In genomic region chr10:99975942-99976809, GRCh38 we compare ENCODE assay signal across 11 cellular contexts. TPM values are rescaled to one million over a fixed set of nuclear protein-coding genes. Genes with fewer than 3 reads are reported as not detected.
A peak's percentile ranks its signal among the peaks of the same experiment; 100 is the strongest.
DNase-seq lines count a peak whose midpoint lies in the region; ATAC-seq and TF ChIP-seq lines count a peak whose summit lies in the region.
"Had no signal": no experiment of that assay in that cellular context is flagged by ENCODE, and none has a peak within 500 bp of the region (broad histone marks: within the 10 kb centered on the region; RNA-seq: fewer than 3 reads in every experiment).

No MANE protein-coding gene starts in this region.

- no peak overlapping the region for H2AK5ac ChIP-seq in neuronal stem cell (ENCODE audit: low read depth, low read length)

- H2AFZ ChIP-seq in neuronal stem cell (ENCODE audit: low read length) = no peak overlapping the region

- H3K23ac ChIP-seq in neuronal stem cell (ENCODE audit: low read depth, low read length, poor library complexity) = no peak overlapping the region

- no peak for TF ChIP-seq EP300 in suprapubic skin (IDR thresholded peaks at IDR 0.05)

- H3K27ac Mint-ChIP-seq in T-helper 2 cell treated with Interferon-gamma antibody and Interleukin-4, amounts not matched to agents 5 μg/mL and 100 μg/mL, for 36 hours = no peak overlapping the region
- H3K27ac Mint-ChIP-seq: activated naive CD8-positive, alpha-beta T cell had no signal

- H3K27me3 ChIP-seq in heart right ventricle (no peaks in the 10 kb centered on the region), suprapubic skin (no peaks in the 10 kb centered on the region), neuronal stem cell (ENCODE audit: control insufficient read depth in 3 of 3, insufficient read depth in 3 of 3, low read depth in 1 of 3, low read length in 3 of 3) (no peaks in the 10 kb centered on the region)

- H3K9me3 Mint-ChIP-seq in T-helper 2 cell treated with Interferon-gamma antibody and Interleukin-4, amounts not matched to agents 5 μg/mL and 100 μg/mL, for 36 hours = no peaks in the 10 kb centered on the region
- H3K9me3 Mint-ChIP-seq: neural crest cell had no signal

- no peaks in the 10 kb centered on the region for H3K4me1 Mint-ChIP-seq in T-helper 2 cell treated with Interferon-gamma antibody and Interleukin-4, amounts not matched to agents 5 μg/mL and 100 μg/mL, for 36 hours (ENCODE audit: low read depth)

- H3K4me1 ChIP-seq in heart right ventricle (peaks cover 0 to 58% (median 42%) of the 10 kb centered on the region in 9 donors), suprapubic skin (peaks cover 49% of the 10 kb centered on the region), neuronal stem cell (ENCODE audit: control insufficient read depth in 2 of 2, insufficient read depth in 1 of 2, low read depth in 1 of 2, low read length in 2 of 2) (peaks cover 3 to 4% of the 10 kb centered on the region in 2 donors)

- no peak overlapping the region for H4K91ac ChIP-seq in neuronal stem cell (ENCODE audit: low read depth, low read length, poor library complexity)

- intact Hi-C loops in heart right ventricle (cut with DNase I) = loop anchor here in 3 of 10 donors (5.0 to 10.0 kb wide), 3 partner anchors 36 to 71 kb away; no protein-coding TSS in a partner anchor

- no peak overlapping the region for H3K4ac ChIP-seq in neuronal stem cell (ENCODE audit: low read length)

- 40 to 47% methylated on average over 7 of the region's 7 CpGs for WGBS in heart right ventricle, 2 donors
- 31% methylated on average over 7 of the region's 7 CpGs for WGBS in suprapubic skin
- WGBS in neuronal stem cell (ENCODE audit: extremely low coverage in 2 of 2, insufficient read length in 2 of 2, insufficient replicate concordance in 1 of 2), 2 donors = no CpG with 5 or more reads among the region's 7 CpGs

- H3K79me1 ChIP-seq in neuronal stem cell (ENCODE audit: low read depth, low read length) = no peaks in the 10 kb centered on the region

- H3K4me3 ChIP-seq in WI38 (ENCODE audit: low read depth, low read length) (peak overlapping the region; percentile 38), heart right ventricle (peak overlapping the region in 1 of 10 donors; percentile 13), suprapubic skin (no peak overlapping the region), neuronal stem cell (ENCODE audit: low read length in 2 of 2) (no peak overlapping the region)

- no peak overlapping the region for H3K14ac ChIP-seq in neuronal stem cell (ENCODE audit: low read length)

- no peak for TF ChIP-seq CTCF in WI38 (IDR thresholded peaks at IDR 0.05; ENCODE audit: low read depth, low read length)
- no peak for TF ChIP-seq CTCF in heart right ventricle (IDR thresholded peaks at IDR 0.05)
- TF ChIP-seq CTCF in suprapubic skin (IDR thresholded peaks at IDR 0.05) = no peak

- H3K27me3 Mint-ChIP-seq in T-helper 2 cell treated with Interferon-gamma antibody and Interleukin-4, amounts not matched to agents 5 μg/mL and 100 μg/mL, for 36 hours (ENCODE audit: low read depth) = peaks cover 1% of the 10 kb centered on the region
- H3K27me3 Mint-ChIP-seq: activated naive CD8-positive, alpha-beta T cell had no signal

- ATAC-seq in HG02870 (IDR thresholded peaks at IDR 0.05; ENCODE audit: unreplicated experiment) (peak; percentile 13), heart right ventricle (peak; percentile 24 to 64 (median 47))

- H2BK15ac ChIP-seq in neuronal stem cell (ENCODE audit: low read length) = no peak overlapping the region

- peaks cover 0 to 8% (median 0%) of the 10 kb centered on the region in 9 donors for H3K36me3 ChIP-seq in heart right ventricle
- peaks cover 8% of the 10 kb centered on the region for H3K36me3 ChIP-seq in suprapubic skin
- H3K36me3 ChIP-seq in neuronal stem cell (replicated peaks in 1 of 2; ENCODE audit: control insufficient read depth in 2 of 2, insufficient read depth in 2 of 2, low read length in 2 of 2) = peaks cover under 1 to 2% of the 10 kb centered on the region in 2 donors

- H3K4me2 ChIP-seq in neuronal stem cell (ENCODE audit: insufficient read depth, low read length, poor library complexity, severe bottlenecking) = no peak overlapping the region

- H2BK120ac ChIP-seq in neuronal stem cell (ENCODE audit: low read depth, low read length) = no peak overlapping the region

- H4K8ac ChIP-seq in neuronal stem cell (ENCODE audit: low read depth, low read length) = no peak overlapping the region

- peak in 1 of 2 donors; percentile 25 for DNase-seq in heart right ventricle
- no peak for DNase-seq in suprapubic skin (ENCODE audit: low spot score in 2 of 2)
- no peak for DNase-seq in NCI-H510A treated with DMSO at 0.1 percent for 48 hours (lab: John Stamatoyannopoulos, UW)
- no peak for DNase-seq in activated CD4-positive, CD25-positive, alpha-beta regulatory T cell treated with anti-CD3 and anti-CD28 coated beads, Interleukin-2, amount 50 U/mL, for 72 hours
- DNase-seq in neuronal stem cell (ENCODE audit: low spot score) = no peak
- DNase-seq in T-helper 2 cell treated with Interferon-gamma antibody and Interleukin-4, amounts not matched to agents 5 μg/mL and 100 μg/mL, for 36 hours (ENCODE audit: low spot score) = no peak
- DNase-seq: NCI-H345 had no signal

- no peak overlapping the region for H3K18ac ChIP-seq in neuronal stem cell (ENCODE audit: low read length)

- no peaks in the 10 kb centered on the region for H3K9me3 ChIP-seq in heart right ventricle
- no peaks in the 10 kb centered on the region for H3K9me3 ChIP-seq in suprapubic skin
- no peaks in the 10 kb centered on the region for H3K9me3 ChIP-seq in neuronal stem cell (replicated peaks in 1 of 2; ENCODE audit: control insufficient read depth in 2 of 2, insufficient read depth in 1 of 2, low read depth in 1 of 2, low read length in 2 of 2)

- no peaks in the 10 kb centered on the region for H3K36me3 Mint-ChIP-seq in T-helper 2 cell treated with Interferon-gamma antibody and Interleukin-4, amounts not matched to agents 5 μg/mL and 100 μg/mL, for 36 hours (ENCODE audit: low read depth)

- H2BK5ac ChIP-seq in neuronal stem cell (ENCODE audit: low read length) = no peak overlapping the region

- no peak overlapping the region for H2BK12ac ChIP-seq in neuronal stem cell (ENCODE audit: low read length)

- no peak for TF ChIP-seq POLR2A in suprapubic skin (IDR thresholded peaks at IDR 0.05)

- peak overlapping the region in 9 of 10 donors; percentile 44 to 80 (median 71) for H3K27ac ChIP-seq in heart right ventricle
- H3K27ac ChIP-seq in suprapubic skin = peak overlapping the region; percentile 76
- no peak overlapping the region for H3K27ac ChIP-seq in neuronal stem cell (replicated peaks; ENCODE audit: low read length)

- no peak overlapping the region for H3K4me3 Mint-ChIP-seq in T-helper 2 cell treated with Interferon-gamma antibody and Interleukin-4, amounts not matched to agents 5 μg/mL and 100 μg/mL, for 36 hours
- H3K4me3 Mint-ChIP-seq: activated naive CD8-positive, alpha-beta T cell; neural crest cell had no signal

- H3K9ac ChIP-seq in neuronal stem cell (ENCODE audit: low read depth, low read length, poor library complexity) = no peak overlapping the region

RNA-seq across cellular contexts. Expression of gene DNMBP, which starts 33.6 kb away (rescaled TPM):
- total RNA-seq in heart right ventricle (1 to 10 TPM; 5.4 to 8.1 (median 7.1) TPM), suprapubic skin (10 to 100 TPM; 43.4 to 89.6 (median 52.3) TPM)
- 1 to 10 TPM; 5.1 to 8.0 TPM for polyA plus RNA-seq in heart right ventricle
- 20.4 TPM for polyA plus RNA-seq in neuronal stem cell (2013, experiment 1 of 2)
- 21.0 TPM for polyA plus RNA-seq in neuronal stem cell (2013, experiment 2 of 2)

Comparison
In these comparisons a context has a peak if more than half of its experiments do, and no peak if none do; other contexts are left out.
1. RNA of gene DNMBP, which starts 33.6 kb away (total RNA-seq): 43.4 to 89.6 TPM in suprapubic skin; 5.4 to 8.1 TPM in heart right ventricle; every median in the first group is over 4 times any median in the second.